12 cellular contexts compared by ENCODE assay signal in the genomic region with DNA sequence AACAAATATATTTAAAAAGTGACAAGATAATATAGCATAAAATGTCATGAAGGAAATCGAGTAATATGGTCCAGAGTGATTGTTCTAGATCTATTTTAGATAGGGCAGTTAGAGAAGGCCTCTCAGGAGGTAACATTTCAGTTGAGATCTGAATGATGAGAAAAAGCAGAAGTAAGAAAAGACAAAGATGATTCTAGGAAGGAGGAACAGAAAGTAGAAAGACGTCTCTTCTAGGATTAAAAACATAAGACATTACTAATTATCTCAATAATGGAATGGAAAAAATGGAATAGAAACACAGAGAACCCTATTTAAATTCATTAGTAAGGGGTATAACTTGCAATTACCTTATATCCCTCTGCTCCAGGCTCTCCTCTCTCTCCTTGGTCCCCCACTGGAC.
DNase-seq lines count a peak whose midpoint lies in the region; ATAC-seq and TF ChIP-seq lines count a peak whose summit lies in the region.
"Had no signal": no experiment of that assay in that cellular context is flagged by ENCODE, and none has a peak within 500 bp of the region (broad histone marks: within the 10 kb centered on the region; RNA-seq: fewer than 3 reads in every experiment).

No MANE protein-coding gene starts in this region.

- H3K27ac ChIP-seq in OCI-LY3 (ENCODE audit: low read length) = peak overlapping the region; percentile 37; the same call in 1 of the 2 replicates
- H3K27ac ChIP-seq: C4-2B, sigmoid colon had no signal

- in situ Hi-C loops in ACHN (cut with HindIII; ENCODE audit: low pct_ligation_motif_present, low pct_unique_long_range_greater_than_20kb, low sequenced_read_pairs) = no loop called here

- no peak overlapping the region for H3K9ac ChIP-seq in OCI-LY3 (ENCODE audit: low read length)

- H2AFZ ChIP-seq in OCI-LY3 (ENCODE audit: low read depth, low read length) = no peak overlapping the region

- ATAC-seq in GM18508 (IDR thresholded peaks at IDR 0.05; ENCODE audit: insufficient read depth, unreplicated experiment) (peak; percentile 79), GM21390 (IDR thresholded peaks at IDR 0.05; ENCODE audit: unreplicated experiment) (peak; percentile 94), HG03060 (IDR thresholded peaks at IDR 0.05; ENCODE audit: low read depth, unreplicated experiment) (peak; percentile 88)

- no peak overlapping the region for H3K4me3 ChIP-seq in OCI-LY3 (ENCODE audit: low read length)
- H3K4me3 ChIP-seq: sigmoid colon had no signal

- H4K20me1 ChIP-seq in OCI-LY3 (ENCODE audit: insufficient read depth, low read length) = no peaks in the 10 kb centered on the region

- TF ChIP-seq CTCF in OCI-LY3 (IDR thresholded peaks at IDR 0.05; ENCODE audit: low read depth, low read length) = no peak

- no peaks in the 10 kb centered on the region for H3K79me2 ChIP-seq in OCI-LY3 (ENCODE audit: low read length)

- H3K4me2 ChIP-seq in OCI-LY3 (ENCODE audit: low read length) = peak overlapping the region; percentile 48

- no peaks in the 10 kb centered on the region for H3K9me3 ChIP-seq in OCI-LY3 (ENCODE audit: insufficient read depth, low read length)
- H3K9me3 ChIP-seq: sigmoid colon had no signal

- DNase-seq in ACHN (no peak), amygdala (lab: John Stamatoyannopoulos, UW) (no peak), DMS153 treated with DMSO at 0.1 percent for 48 hours (lab: John Stamatoyannopoulos, UW; ENCODE audit: unreplicated experiment) (no peak)
- DNase-seq in effector CD8-positive, alpha-beta T cell (lab: John Stamatoyannopoulos, UW) = no peak
- DNase-seq: activated CD8-positive, alpha-beta memory T cell treated with anti-CD3 and anti-CD28 coated beads, Interleukin-2, amount 50 U/mL, for 4 hours; NCI-H774; sigmoid colon had no signal

- no peaks in the 10 kb centered on the region for H3K27me3 ChIP-seq in OCI-LY3 (ENCODE audit: low read depth, low read length)
- H3K27me3 ChIP-seq: sigmoid colon had no signal

- H3K36me3 ChIP-seq in OCI-LY3 (replicated peaks; ENCODE audit: low read depth, low read length) = no peaks in the 10 kb centered on the region
- H3K36me3 ChIP-seq: sigmoid colon had no signal

- peaks cover 13% of the 10 kb centered on the region for H3K4me1 ChIP-seq in OCI-LY3 (ENCODE audit: low read length)
- H3K4me1 ChIP-seq: sigmoid colon had no signal
